Comparison of ENCODE assay signal across 19 cellular contexts in the genomic region with DNA sequence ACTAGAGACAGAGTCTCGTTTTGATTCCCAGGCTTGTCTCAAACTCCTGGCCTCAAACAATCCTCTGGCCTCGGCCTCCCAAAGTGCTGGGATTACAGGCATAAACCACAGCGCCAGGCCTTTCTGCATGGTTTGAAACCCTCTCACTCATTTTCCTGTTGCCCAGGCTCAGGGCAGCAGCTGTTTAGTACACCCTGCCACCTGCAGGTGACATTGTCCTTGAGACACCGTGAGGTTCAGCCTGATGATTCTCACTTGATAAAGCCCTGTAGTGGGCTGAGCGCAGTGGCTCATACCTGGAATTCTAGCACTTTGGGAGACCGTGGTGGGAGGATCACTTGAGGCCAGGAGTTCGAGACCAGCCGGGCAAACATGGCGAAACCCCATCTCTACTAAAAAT. TPM values are rescaled to one million over a fixed set of nuclear protein-coding genes. Genes with fewer than 3 reads are reported as not detected.
DNase-seq lines count a peak whose midpoint lies in the region; ATAC-seq and TF ChIP-seq lines count a peak whose summit lies in the region.
"Had no signal": no experiment of that assay in that cellular context is flagged by ENCODE, and none has a peak within 500 bp of the region (broad histone marks: within the 10 kb centered on the region; RNA-seq: fewer than 3 reads in every experiment).

No MANE protein-coding gene starts in this region.

- no peaks in the 10 kb centered on the region for H3K36me3 Mint-ChIP-seq in neural progenitor cell

- H3F3A ChIP-seq in neural progenitor cell (ENCODE audit: low read depth): no peaks in the 10 kb centered on the region

- no peak overlapping the region for H2AFZ ChIP-seq in neural progenitor cell (replicated peaks)

- H3K36me3 ChIP-seq in HEK293 (ENCODE audit: control insufficient read depth in 2 of 2, insufficient read depth in 1 of 2, low read length in 2 of 2): no peaks in the 10 kb centered on the region
- no peaks in the 10 kb centered on the region for H3K36me3 ChIP-seq in Panc1 (ENCODE audit: control insufficient read depth, insufficient read depth, low read length)
- H3K36me3 ChIP-seq in neural progenitor cell: no peaks in the 10 kb centered on the region
- H3K36me3 ChIP-seq: transverse colon had no signal

- no TSS peak for BruUV-seq in Panc1 (replicated peaks; lab: Mats Ljungman, UMichigan)

- no peak overlapping the region for H3K9ac ChIP-seq in neural progenitor cell

- no peak overlapping the region for H3K27ac ChIP-seq in HEK293 (ENCODE audit: extremely low read depth, low read depth, low read length)
- no peak overlapping the region for H3K27ac ChIP-seq in Panc1 (ENCODE audit: low read length)
- H3K27ac ChIP-seq in neural progenitor cell: no peak overlapping the region
- H3K27ac ChIP-seq: transverse colon had no signal

- H3K9me3 ChIP-seq in HEK293 (ENCODE audit: control insufficient read depth, insufficient read depth, low read depth, low read length) (no peaks in the 10 kb centered on the region), Panc1 (ENCODE audit: control insufficient read depth, insufficient read depth, low read depth, low read length) (no peaks in the 10 kb centered on the region), neural progenitor cell (ENCODE audit: low read depth) (no peaks in the 10 kb centered on the region)
- H3K9me3 ChIP-seq: transverse colon had no signal

- H3K27me3 ChIP-seq in Panc1 (ENCODE audit: control insufficient read depth, insufficient read depth, low read length) (no peaks in the 10 kb centered on the region), neural progenitor cell (no peaks in the 10 kb centered on the region)
- H3K27me3 ChIP-seq: transverse colon had no signal

- H3K79me2 ChIP-seq in neural progenitor cell (ENCODE audit: low read depth): no peaks in the 10 kb centered on the region

- intact Hi-C loops in Panc1 (cut with micrococcal nuclease; ENCODE audit: unreplicated experiment): no loop called here

- H3K4me2 ChIP-seq in neural progenitor cell: no peak overlapping the region

- no peaks in the 10 kb centered on the region for H3K4me1 ChIP-seq in HEK293 (ENCODE audit: control insufficient read depth, insufficient read depth, low read length)
- no peaks in the 10 kb centered on the region for H3K4me1 ChIP-seq in Panc1 (ENCODE audit: control insufficient read depth, insufficient read depth, low read length)
- no peaks in the 10 kb centered on the region for H3K4me1 ChIP-seq in neural progenitor cell
- H3K4me1 ChIP-seq: transverse colon had no signal

- H3K27ac Mint-ChIP-seq in neural progenitor cell: peak overlapping the region; percentile 81

- no peaks in the 10 kb centered on the region for H4K20me1 ChIP-seq in neural progenitor cell (ENCODE audit: low read depth)

- no peak overlapping the region for H3K4me3 ChIP-seq in HEK293 (ENCODE audit: low read depth, low read length)
- no peak overlapping the region for H3K4me3 ChIP-seq in Panc1 (ENCODE audit: low read depth in 2 of 2, low read length in 2 of 2)
- no peak overlapping the region for H3K4me3 ChIP-seq in neural progenitor cell
- H3K4me3 ChIP-seq: transverse colon had no signal

- ATAC-seq in Panc1 (peak; percentile 78; the same call in 1 of the 2 replicates), GM18868 (IDR thresholded peaks at IDR 0.05; ENCODE audit: unreplicated experiment) (no peak), HG03442 (IDR thresholded peaks at IDR 0.05; ENCODE audit: unreplicated experiment) (no peak)
- ATAC-seq: left colon had no signal

- CTCF ChIA-PET in HEK293 (lab: Yijun Ruan, JAX) (interaction anchor here (0.6 kb wide), 1 partner anchor 128 kb away, joined by 3 read pairs; no protein-coding TSS in a partner anchor), Panc1 (lab: Charles Lee) (interaction anchor here (0.6 kb wide), 1 partner anchor 108 kb away, joined by 3 read pairs; no protein-coding TSS in a partner anchor)

- POLR2A ChIA-PET in HEK293 (lab: Yijun Ruan, JAX): no interaction called here
- POLR2A ChIA-PET in Panc1 (lab: Charles Lee): no interaction called here

- H3K4me1 Mint-ChIP-seq in neural progenitor cell: no peaks in the 10 kb centered on the region

- DNase-seq in NCI-H82 (lab: John Stamatoyannopoulos, UW) (peak; percentile 59), NCI-H82 treated with DMSO at 0.1 percent for 48 hours (lab: John Stamatoyannopoulos, UW; ENCODE audit: unreplicated experiment) (no peak), Panc1 (ENCODE audit: low read depth, low spot score) (no peak), neural progenitor cell (ENCODE audit: low spot score) (no peak), globus pallidus (ENCODE audit: low spot score) (no peak)
- DNase-seq: ACHN; activated CD4-positive, alpha-beta T cell treated with anti-CD3 and anti-CD28 coated beads for 48 hours; activated naive CD8-positive, alpha-beta T cell treated with anti-CD3 and anti-CD28 coated beads, Interleukin-2, amount 10 ng/mL, durations not matched to agents 7 days and 5 days; activated T-cell treated with anti-CD3 and anti-CD28 coated beads, Interleukin-2, amount 50 U/mL, for 48 hours; effector memory CD4-positive, alpha-beta T cell; KG1; left colon; NCI-H524 treated with DMSO at 0.1 percent for 48 hours; nucleus accumbens; T-helper 9 cell; transverse colon had no signal

- TF ChIP-seq CTCF in HEK293 (tag by site-specific recombination; IDR thresholded peaks at IDR 0.05) (peak; percentile 48; the same call in 1 of the 2 replicates), Panc1 (IDR thresholded peaks at IDR 0.05) (no peak), neural progenitor cell (IDR thresholded peaks at IDR 0.05) (no peak)

- in situ Hi-C loops in Panc1 (cut with HindIII; ENCODE audit: low pct_unique_long_range_greater_than_20kb, low sequenced_read_pairs): no loop called here

- H3K9me3 Mint-ChIP-seq in neural progenitor cell: no peaks in the 10 kb centered on the region
- H3K9me3 Mint-ChIP-seq: activated naive CD8-positive, alpha-beta T cell treated with anti-CD3 and anti-CD28 coated beads, Interleukin-2, amount 10 ng/mL, durations not matched to agents 7 days and 5 days had no signal

- no peak overlapping the region for H3K4me3 Mint-ChIP-seq in neural progenitor cell

- peaks cover 10% of the 10 kb centered on the region for H3K27me3 Mint-ChIP-seq in neural progenitor cell (ENCODE audit: insufficient read depth, low read depth)
- H3K27me3 Mint-ChIP-seq: activated naive CD8-positive, alpha-beta T cell treated with anti-CD3 and anti-CD28 coated beads, Interleukin-2, amount 10 ng/mL, durations not matched to agents 7 days and 5 days had no signal

TF ChIP-seq in HEK293, 187 proteins besides CTCF, POLR2A, EP300 and RAD21:
- TF ChIP-seq, protein P1, sequence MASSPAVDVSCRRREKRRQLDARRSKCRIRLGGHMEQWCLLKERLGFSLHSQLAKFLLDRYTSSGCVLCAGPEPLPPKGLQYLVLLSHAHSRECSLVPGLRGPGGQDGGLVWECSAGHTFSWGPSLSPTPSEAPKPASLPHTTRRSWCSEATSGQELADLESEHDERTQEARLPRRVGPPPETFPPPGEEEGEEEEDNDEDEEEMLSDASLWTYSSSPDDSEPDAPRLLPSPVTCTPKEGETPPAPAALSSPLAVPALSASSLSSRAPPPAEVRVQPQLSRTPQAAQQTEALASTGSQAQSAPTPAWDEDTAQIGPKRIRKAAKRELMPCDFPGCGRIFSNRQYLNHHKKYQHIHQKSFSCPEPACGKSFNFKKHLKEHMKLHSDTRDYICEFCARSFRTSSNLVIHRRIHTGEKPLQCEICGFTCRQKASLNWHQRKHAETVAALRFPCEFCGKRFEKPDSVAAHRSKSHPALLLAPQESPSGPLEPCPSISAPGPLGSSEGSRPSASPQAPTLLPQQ (tag by site-specific recombination; IDR thresholded peaks at IDR 0.05): no peak
- TF ChIP-seq ZEB2 (tag by site-specific recombination; IDR thresholded peaks at IDR 0.05): no peak
- TF ChIP-seq ZNF626 (tag by site-specific recombination; IDR thresholded peaks at IDR 0.05): no peak
- no peak for TF ChIP-seq ZNF16 (tag by site-specific recombination; IDR thresholded peaks at IDR 0.05; ENCODE audit: low read depth)
- TF ChIP-seq ZNF837 (tag by site-specific recombination; IDR thresholded peaks at IDR 0.05): no peak
- 0 out of 2 replicates have a peak, but pooled peaks have one; percentile 5 for TF ChIP-seq ZNF654 (tag by site-specific recombination; IDR thresholded peaks at IDR 0.05; ENCODE audit: low read depth)

RNA-seq across cellular contexts. Expression of a gene that starts 12.5 kb away (rescaled TPM):
- total RNA-seq in Panc1 (2021; ENCODE audit: unreplicated experiment): 0.36 TPM
- polyA plus RNA-seq in Panc1 (2012; ENCODE audit: insufficient read length): 0.10 TPM
- total RNA-seq in neural progenitor cell (ENCODE audit: low replicate concordance): not detected in 2 replicates

RNA-seq across cellular contexts. Expression of a gene that starts 23.4 kb away (rescaled TPM):
- total RNA-seq in Panc1 (2021; ENCODE audit: unreplicated experiment) (13.1 TPM), neural progenitor cell (ENCODE audit: low replicate concordance) (2.1 and 5.1 TPM in 2 replicates)
- polyA plus RNA-seq in Panc1 (2012; ENCODE audit: insufficient read length): 12.5 TPM
